Comparison of ENCODE assay signal across 14 cellular contexts in genomic region chr12:61896436-61896835, GRCh38.
DNase-seq lines count a peak whose midpoint lies in the region; ATAC-seq and TF ChIP-seq lines count a peak whose summit lies in the region.
"Had no signal": no experiment of that assay in that cellular context is flagged by ENCODE, and none has a peak within 500 bp of the region (broad histone marks: within the 10 kb centered on the region; RNA-seq: fewer than 3 reads in every experiment).

No MANE protein-coding gene starts in this region.

- no peak overlapping the region for H3K4me3 Mint-ChIP-seq in immature natural killer cell
- H3K4me3 Mint-ChIP-seq: B cell; CD4-positive, alpha-beta T cell had no signal

- H3K9me3 Mint-ChIP-seq in immature natural killer cell, result peaks cover 0 to 27% (median 11%) of the 10 kb centered on the region in 6 donors

- H3K36me3 Mint-ChIP-seq in immature natural killer cell, result no peaks in the 10 kb centered on the region

- H3K27ac Mint-ChIP-seq in immature natural killer cell, result no peak overlapping the region
- H3K27ac Mint-ChIP-seq: B cell; CD4-positive, alpha-beta T cell had no signal

- no peak for ATAC-seq in HG03565 (IDR thresholded peaks at IDR 0.05; ENCODE audit: unreplicated experiment)

- H3K4me1 Mint-ChIP-seq in immature natural killer cell, result no peaks in the 10 kb centered on the region
- H3K4me1 Mint-ChIP-seq: B cell had no signal

- H3K27me3 Mint-ChIP-seq in immature natural killer cell (ENCODE audit: low read depth in 3 of 3), result peaks cover 0 to 2% (median 0%) of the 10 kb centered on the region in 3 donors
- H3K27me3 Mint-ChIP-seq: B cell; CD4-positive, alpha-beta T cell had no signal

- no peak for TF ChIP-seq CTCF in LNCaP clone FGC (IDR thresholded peaks at IDR 0.05; ENCODE audit: control insufficient read depth, extremely low read depth, insufficient read depth)

- H3K4me3 ChIP-seq in LNCaP clone FGC (ENCODE audit: low read depth, low read length), result no peak overlapping the region
- H3K4me3 ChIP-seq: HAP-1 had no signal

- DNase-seq in NCI-H345 (lab: John Stamatoyannopoulos, UW) (peak; percentile 28), NCI-H345 treated with DMSO at 0.1 percent for 48 hours (lab: John Stamatoyannopoulos, UW; ENCODE audit: unreplicated experiment) (no peak), LNCaP clone FGC (ENCODE audit: low read depth) (peak; percentile 69), NCI-H187 (lab: John Stamatoyannopoulos, UW) (peak; percentile 53 to 61), NCI-H748 (lab: John Stamatoyannopoulos, UW; ENCODE audit: unreplicated experiment) (peak; percentile 43), EL (no peak), immature natural killer cell (no peak)
- DNase-seq: C1 segment of cervical spinal cord; CD4-positive, alpha-beta T cell; DND-41; GF-D8 had no signal

Comparison
In these comparisons a context has a peak if more than half of its experiments do, and no peak if none do; other contexts are left out.
1. DNase-seq: peak in NCI-H345 (single experiment), LNCaP clone FGC (single experiment), NCI-H187 (2 of 2) and NCI-H748 (single experiment); none in NCI-H345 treated with DMSO at 0.1 percent for 48 hours (single experiment), EL (single experiment) and immature natural killer cell (0 of 3).